ENCODE assay signal across 7 cellular contexts in the genomic region with DNA sequence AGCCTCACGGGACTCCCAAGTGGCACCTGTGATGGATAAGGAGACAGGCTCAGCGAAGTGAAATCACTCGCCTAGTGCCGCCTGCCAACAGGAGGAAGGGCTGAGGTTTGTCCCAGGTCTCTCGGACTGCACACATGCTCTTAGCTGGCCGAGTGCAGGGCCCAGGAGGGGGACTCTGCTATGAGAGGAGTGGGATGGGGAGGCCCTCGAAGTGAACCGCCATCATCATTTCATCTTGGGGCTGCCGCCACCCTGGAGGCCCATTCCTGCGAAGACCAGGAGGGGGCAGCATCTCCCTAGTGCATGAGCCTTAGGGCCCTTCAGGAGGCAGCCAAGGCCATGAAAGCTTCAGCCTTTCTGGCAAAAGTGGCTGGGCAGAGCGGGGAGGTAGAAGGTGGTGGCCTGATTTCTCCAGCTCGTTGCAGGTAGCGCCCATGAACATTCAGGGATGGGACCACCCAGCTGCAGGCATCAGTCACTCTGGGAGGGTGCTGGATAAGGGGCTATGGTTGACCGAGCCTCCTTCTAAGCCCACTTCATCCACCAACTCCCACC. TPM values are rescaled to one million over a fixed set of nuclear protein-coding genes. Genes with fewer than 3 reads are reported as not detected.
DNase-seq lines count a peak whose midpoint lies in the region; FAIRE-seq and TF ChIP-seq lines count a peak whose summit lies in the region.

No MANE protein-coding gene starts in this region.

- H3K27me3 Mint-ChIP-seq in osteocyte (ENCODE audit: unreplicated experiment): no peaks in the 10 kb centered on the region

- H3K4me3 ChIP-seq in fibroblast of villous mesenchyme (ENCODE audit: low read depth, low read length): no peak overlapping the region

- H3K27ac ChIP-seq in RWPE1: no peak overlapping the region

- peaks cover 9% of the 10 kb centered on the region for H3K36me3 Mint-ChIP-seq in osteocyte (ENCODE audit: unreplicated experiment)

- TF ChIP-seq CTCF in GM12873 (IDR thresholded peaks at IDR 0.05; ENCODE audit: insufficient read depth, low read depth, low read length, missing control alignments) (peak; percentile 98), RWPE1 (conservative IDR thresholded peaks at IDR 0.05; ENCODE audit: low read depth) (peak; percentile 95), fibroblast of villous mesenchyme (IDR thresholded peaks at IDR 0.05; ENCODE audit: insufficient read depth, low read depth, low read length) (peak; percentile 98), osteocyte (IDR thresholded peaks at IDR 0.05) (peak; percentile 93)

- POLR2A ChIA-PET in RWPE1 (lab: Yijun Ruan, JAX; ENCODE audit: low non-redundant PET): no interaction called here

- CTCF ChIA-PET in RWPE1 (lab: Yijun Ruan, JAX): interaction anchor here (0.5 to 3.5 kb wide), 68 partner anchors 8 to 1009 kb away, joined by 3 to 45 read pairs (median 4); partner anchors contain the start of genes DYRK3, EIF2D, IKBKE and RASSF5

- H3K27ac Mint-ChIP-seq in osteocyte (ENCODE audit: unreplicated experiment): no peak overlapping the region

- DNase-seq in KBM-7 (peak; percentile 75), RWPE1 (ENCODE audit: low spot score) (peak; percentile 93), fibroblast of villous mesenchyme (ENCODE audit: low read depth) (peak; percentile 74), osteocyte (ENCODE audit: extremely low spot score, unreplicated experiment) (peak; percentile 91), urothelium cell line (ENCODE audit: low spot score) (peak; percentile 81)
- DNase-seq in activated T-helper 9 cell treated with anti-CD3 and anti-CD28 coated beads, Interleukin-2, amount 50 U/mL, for 16 hours (ENCODE audit: low read depth): peak; percentile 60

- H3K4me3 Mint-ChIP-seq in osteocyte (ENCODE audit: unreplicated experiment): no peak overlapping the region

- no peaks in the 10 kb centered on the region for H3K9me3 Mint-ChIP-seq in osteocyte (ENCODE audit: unreplicated experiment)

- FAIRE-seq in urothelium cell line (lab: Jason Lieb, UNC): no peak

- H3K4me1 Mint-ChIP-seq in osteocyte (ENCODE audit: unreplicated experiment): peaks cover 3% of the 10 kb centered on the region

- in situ Hi-C loops in KBM-7 (cut with MboI; ENCODE audit: low pct_unique_long_range_greater_than_20kb, low sequenced_read_pairs): loop anchor here (10.0 kb wide), 1 partner anchor 95 kb away; no protein-coding TSS in a partner anchor

RNA-seq across cellular contexts. Expression of gene RASSF5, which starts 17.3 kb away (rescaled TPM):
- 0.86 and 1.6 TPM in 2 replicates for total RNA-seq in fibroblast of villous mesenchyme
- 0.34 TPM in 1 of 2 replicates, not detected in the other for total RNA-seq in osteocyte

RNA-seq across cellular contexts. Expression of gene IKBKE, which starts 19.8 kb away (rescaled TPM):
- 23.7 and 25.8 TPM in 2 replicates for total RNA-seq in fibroblast of villous mesenchyme
- 7.5 and 8.5 TPM in 2 replicates for total RNA-seq in osteocyte
